ENCODE assay signal across 18 cellular contexts in the genomic region with DNA sequence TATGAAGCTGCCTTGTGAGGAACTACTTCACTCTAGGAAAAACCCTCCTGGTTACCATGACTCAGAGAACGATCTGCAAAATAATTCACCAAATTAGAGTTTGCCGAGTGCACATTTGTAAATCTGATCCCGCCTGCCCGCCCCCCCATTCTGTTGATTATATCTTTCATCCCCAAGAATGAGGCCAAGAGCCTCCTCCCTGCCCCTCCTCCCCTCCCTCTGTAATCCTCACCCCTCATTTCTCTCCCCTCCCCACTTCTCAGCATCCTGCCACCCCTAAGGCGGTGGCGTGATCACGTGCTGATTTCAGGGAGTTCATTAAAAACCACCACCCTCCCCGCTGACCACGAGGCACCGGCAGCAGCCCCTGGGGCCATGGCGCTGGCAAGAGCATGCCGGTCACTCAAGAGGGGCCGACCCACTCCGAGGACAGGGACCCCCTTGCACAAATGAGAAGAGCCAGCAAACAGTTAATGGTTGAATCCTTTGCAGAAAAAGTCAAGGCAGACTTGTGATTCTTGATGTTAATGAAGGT.
A peak's percentile ranks its signal among the peaks of the same experiment; 100 is the strongest.
DNase-seq lines count a peak whose midpoint lies in the region; ATAC-seq and TF ChIP-seq lines count a peak whose summit lies in the region.
"Had no signal": no experiment of that assay in that cellular context is flagged by ENCODE, and none has a peak within 500 bp of the region (broad histone marks: within the 10 kb centered on the region; RNA-seq: fewer than 3 reads in every experiment).

No MANE protein-coding gene starts in this region.

- no peak for TF ChIP-seq CTCF in mesothelial cell of epicardium (IDR thresholded peaks at IDR 0.05; ENCODE audit: unreplicated experiment)

- ATAC-seq in GM21447 (IDR thresholded peaks at IDR 0.05; ENCODE audit: unreplicated experiment) = no peak
- ATAC-seq: HCT116 had no signal

- peak overlapping the region; percentile 92 for H3K27ac Mint-ChIP-seq in mesothelial cell of epicardium
- H3K27ac Mint-ChIP-seq: CD14-positive monocyte; CD4-positive, alpha-beta memory T cell; HFFc6 had no signal

- DNase-seq in M059J (ENCODE audit: low read depth) (peak; percentile 93), astrocyte of the hippocampus (ENCODE audit: low read depth, low spot score) (peak; percentile 16), mesothelial cell of epicardium (ENCODE audit: low spot score in 2 of 2, unreplicated experiment in 2 of 2) (no peak), D341Med (ENCODE audit: low spot score) (no peak), foreskin melanocyte (no peak), DMS79 (lab: John Stamatoyannopoulos, UW) (no peak)
- DNase-seq: 8988T; Calu3; CD4-positive, alpha-beta memory T cell; DMS 273 treated with DMSO at 0.1 percent for 48 hours; DMS53; GOT3; H7; HFFc6 had no signal

- H3K27me3 Mint-ChIP-seq in mesothelial cell of epicardium (ENCODE audit: low read depth) = no peaks in the 10 kb centered on the region

- H3K4me1 Mint-ChIP-seq in mesothelial cell of epicardium = peaks cover 28% of the 10 kb centered on the region
- H3K4me1 Mint-ChIP-seq: CD14-positive monocyte; CD4-positive, alpha-beta memory T cell; IgD-negative memory B cell had no signal

- H3K9me3 Mint-ChIP-seq in mesothelial cell of epicardium = peaks cover 34% of the 10 kb centered on the region
- H3K9me3 Mint-ChIP-seq: IgD-negative memory B cell had no signal

- H3K36me3 Mint-ChIP-seq in mesothelial cell of epicardium = peaks cover 14% of the 10 kb centered on the region
- H3K36me3 Mint-ChIP-seq: CD14-positive monocyte, IgD-negative memory B cell had no signal

- H3K4me3 Mint-ChIP-seq in mesothelial cell of epicardium = no peak overlapping the region
- H3K4me3 Mint-ChIP-seq: CD14-positive monocyte; CD4-positive, alpha-beta memory T cell; HFFc6 had no signal

Comparison
In these comparisons a context has a peak if more than half of its experiments do, and no peak if none do; other contexts are left out.
1. DNase-seq: peak in M059J (single experiment) and astrocyte of the hippocampus (single experiment); none in mesothelial cell of epicardium (0 of 2), D341Med (single experiment), foreskin melanocyte (single experiment) and DMS79 (single experiment).